Comparison of ENCODE assay signal across 9 cellular contexts in the genomic region with DNA sequence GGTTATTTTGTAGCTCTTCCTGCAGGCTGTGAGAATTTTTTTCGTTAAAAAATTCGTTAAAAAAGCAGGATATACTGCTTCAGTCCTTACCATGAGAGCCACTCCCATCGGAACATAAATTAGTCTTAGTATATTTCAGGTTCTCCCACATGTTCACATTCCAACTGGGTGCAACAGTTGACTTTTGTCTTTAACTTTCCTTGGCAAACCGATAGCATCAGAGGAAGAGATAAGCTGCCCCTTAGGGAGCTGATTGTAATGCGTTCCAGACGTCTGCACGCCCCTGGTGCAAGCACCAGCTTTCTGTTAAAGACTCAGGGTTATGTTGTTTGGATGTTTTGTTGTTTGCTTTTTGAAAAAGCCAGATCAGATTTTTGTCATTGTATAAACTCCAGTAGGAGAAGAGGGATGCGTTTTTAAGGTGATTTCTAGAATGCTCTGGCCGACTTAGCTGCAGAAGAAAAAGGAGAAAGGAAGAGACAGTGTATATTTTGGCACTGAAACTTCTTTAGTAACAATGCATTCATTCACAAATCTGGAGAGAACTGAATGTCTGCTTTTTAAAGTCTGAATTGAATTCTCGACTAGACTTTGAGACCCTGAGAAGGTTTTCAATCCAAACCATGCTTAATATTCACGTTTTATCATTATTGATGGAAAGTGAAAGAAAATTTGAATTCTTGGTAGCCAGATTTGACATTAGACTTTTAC.
DNase-seq lines count a peak whose midpoint lies in the region; ATAC-seq, FAIRE-seq and TF ChIP-seq lines count a peak whose summit lies in the region.
"Had no signal": no experiment of that assay in that cellular context is flagged by ENCODE, and none has a peak within 500 bp of the region (broad histone marks: within the 10 kb centered on the region; RNA-seq: fewer than 3 reads in every experiment).

No MANE protein-coding gene starts in this region.

- no peaks in the 10 kb centered on the region for H4K20me1 ChIP-seq in GM12878 (ENCODE audit: control insufficient read depth, insufficient read depth)

- in situ Hi-C loops in GM12878 (cut with MboI) = no loop called here

- no peak for FAIRE-seq in GM12878 (lab: Jason Lieb, UNC)

- TF ChIP-seq RAD21 in GM12878 (IDR thresholded peaks at IDR 0.05; ENCODE audit: insufficient read depth, low read depth, low read length) = no peak

- POLR2A ChIA-PET in GM12878 (lab: Charles Lee) = interaction anchor here (0.7 to 1.1 kb wide), 2 partner anchors 13 to 16 kb away, joined by 3 read pairs; no protein-coding TSS in a partner anchor

- H3K9ac ChIP-seq in GM12878 (ENCODE audit: control insufficient read depth, insufficient read depth, low read length) (no peak overlapping the region), iPS-18a (ENCODE audit: low read length) (peak overlapping the region; percentile 8)

- no peak for TF ChIP-seq EP300 in GM12878 (IDR thresholded peaks at IDR 0.05; ENCODE audit: borderline replicate concordance in 1 of 2, control insufficient read depth in 1 of 2, low read depth in 2 of 2, low read length in 2 of 2)
- TF ChIP-seq EP300 in stomach (IDR thresholded peaks at IDR 0.05) = no peak

- no peaks in the 10 kb centered on the region for H3K79me2 ChIP-seq in GM12878 (ENCODE audit: control insufficient read depth, insufficient read depth, low read length)

- peaks cover 72% of the 10 kb centered on the region for H3K4me1 Mint-ChIP-seq in HFFc6 (ENCODE audit: low read depth)

- TF ChIP-seq POLR2A in GM12878 (IDR thresholded peaks at IDR 0.05; ENCODE audit: low read depth, low read length) (no peak), stomach (IDR thresholded peaks at IDR 0.05) (no peak)

- CTCF ChIA-PET in GM12878 (lab: Yijun Ruan, JAX) = interaction anchor here (0.6 to 1.2 kb wide), 7 partner anchors 11 to 61 kb away, joined by 3 to 5 read pairs (median 3); no protein-coding TSS in a partner anchor

- H3K4me1 ChIP-seq in GM12878 (ENCODE audit: control insufficient read depth, insufficient read depth, low read length) = peaks cover 8% of the 10 kb centered on the region
- H3K4me1 ChIP-seq in iPS-18a (ENCODE audit: control insufficient read depth, low read depth, low read length) = peaks cover 55% of the 10 kb centered on the region
- peaks cover 16 to 97% (median 61%) of the 10 kb centered on the region in 4 donors for H3K4me1 ChIP-seq in stomach

- SMC1A ChIA-PET in GM12878 (lab: Charles Lee; ENCODE audit: uncharacterized antibody, unreplicated experiment) = interaction anchor here (0.9 to 5.7 kb wide), 12 partner anchors 8 to 137 kb away, joined by 3 to 53 read pairs (median 4); no protein-coding TSS in a partner anchor

- peaks cover 2% of the 10 kb centered on the region for H3K27me3 Mint-ChIP-seq in HFFc6 (ENCODE audit: insufficient read depth)

- H3K27me3 ChIP-seq in GM12878 (replicated peaks in 1 of 2; ENCODE audit: control insufficient read depth in 2 of 2, insufficient read depth in 2 of 2, low read length in 1 of 2) (no peaks in the 10 kb centered on the region), iPS-18a (ENCODE audit: control insufficient read depth, insufficient read depth, low read length) (no peaks in the 10 kb centered on the region), stomach (no peaks in the 10 kb centered on the region)

- no peak for TF ChIP-seq CTCF in HFFc6 (IDR thresholded peaks at IDR 0.05)
- TF ChIP-seq CTCF in GM12878 (IDR thresholded peaks at IDR 0.05 in 2 of 3, conservative IDR thresholded peaks at IDR 0.05 in 1 of 3; ENCODE audit: control insufficient read depth in 2 of 3, extremely low read depth in 1 of 3, insufficient read depth in 1 of 3, low read depth in 3 of 3, low read length in 3 of 3) = no peak
- no peak for TF ChIP-seq CTCF in stomach (IDR thresholded peaks at IDR 0.05)

- peak overlapping the region; percentile 74 for H3K4me3 Mint-ChIP-seq in HFFc6

- H3K9me3 Mint-ChIP-seq in HFFc6 = no peaks in the 10 kb centered on the region
- H3K9me3 Mint-ChIP-seq in activated naive CD4-positive, alpha-beta T cell treated with anti-CD3 and anti-CD28 coated beads, Interleukin-2, amount 50 U/mL, for 72 hours = no peaks in the 10 kb centered on the region

- H3K4me3 ChIP-seq in GM12878 (no peak overlapping the region), iPS-18a (ENCODE audit: low read length) (peak overlapping the region; percentile 13), stomach (peak overlapping the region in 2 of 4 donors; percentile 16 to 34)

- intact Hi-C loops in GM12878 (cut with micrococcal nuclease; ENCODE audit: unreplicated experiment) = no loop called here
- intact Hi-C loops in stomach (cut with DNase I; ENCODE audit: low total_unique reads) = no loop called here

- no peak overlapping the region for H2AFZ ChIP-seq in GM12878 (ENCODE audit: control insufficient read depth, low read depth, low read length)

- RAD21 ChIA-PET in GM12878 (lab: Charles Lee; ENCODE audit: unreplicated experiment) = interaction anchor here (1.0 to 1.5 kb wide), 4 partner anchors 15 to 140 kb away, joined by 3 to 11 read pairs (median 3); no protein-coding TSS in a partner anchor

- H3K36me3 Mint-ChIP-seq in HFFc6 (ENCODE audit: low read depth) = peaks cover 25% of the 10 kb centered on the region
- H3K36me3 Mint-ChIP-seq in activated naive CD4-positive, alpha-beta T cell treated with anti-CD3 and anti-CD28 coated beads, Interleukin-2, amount 50 U/mL, for 72 hours = no peaks in the 10 kb centered on the region

- DNase-seq in HFFc6 (no peak), GM12878 (ENCODE audit: low read depth, low spot score) (no peak), stomach (no peak)
- no peak for DNase-seq in activated naive CD4-positive, alpha-beta T cell treated with anti-CD3 and anti-CD28 coated beads, Interleukin-2, amount 50 U/mL, for 72 hours (ENCODE audit: low spot score in 2 of 2)
- no peak for DNase-seq in stimulated activated CD4-positive, alpha-beta T cell treated with anti-CD3 and anti-CD28 coated beads, Interleukin-12 subunit alpha, Interleukin-12 subunit beta, amount 100 ng/mL, for 4 hours
- no peak for DNase-seq in NK-92 treated with Interleukin-12 subunit alpha and Interleukin-12 subunit beta, amount 100 ng/mL, for 24 hours (lab: John Stamatoyannopoulos, UW)
- DNase-seq: activated gamma-delta T cell had no signal

- peak overlapping the region; percentile 83 for H3K27ac Mint-ChIP-seq in HFFc6
- H3K27ac Mint-ChIP-seq in activated naive CD4-positive, alpha-beta T cell treated with anti-CD3 and anti-CD28 coated beads, Interleukin-2, amount 50 U/mL, for 72 hours = no peak overlapping the region

- no peak overlapping the region for H3K27ac ChIP-seq in GM12878 (ENCODE audit: control insufficient read depth, insufficient read depth)
- H3K27ac ChIP-seq in iPS-18a (ENCODE audit: low read length) = no peak overlapping the region
- peak overlapping the region in 4 of 5 donors; percentile 71 to 96 (median 76) for H3K27ac ChIP-seq in stomach

- no peak overlapping the region for H3K4me2 ChIP-seq in GM12878 (ENCODE audit: control insufficient read depth, insufficient read depth)

- 45% methylated on average over 11 of the region's 11 CpGs for WGBS in GM12878 (ENCODE audit: insufficient coverage, insufficient replicate concordance, low lambda C conversion rate, missing lambda C conversion rate)
- WGBS in stomach, 5 donors = 10 to 17% (median 11%) methylated on average over 11 of the region's 11 CpGs

- H3K9me3 ChIP-seq in GM12878 (replicated peaks; ENCODE audit: control insufficient read depth, insufficient read depth, low read length) (no peaks in the 10 kb centered on the region), iPS-18a (ENCODE audit: control insufficient read depth, low read depth, low read length) (no peaks in the 10 kb centered on the region), stomach (no peaks in the 10 kb centered on the region)

- H3K36me3 ChIP-seq in GM12878 (ENCODE audit: control insufficient read depth in 2 of 2, insufficient read depth in 2 of 2, low read length in 1 of 2) (no peaks in the 10 kb centered on the region), iPS-18a (ENCODE audit: control insufficient read depth, low read depth, low read length) (no peaks in the 10 kb centered on the region), stomach (peaks cover 0 to 5% (median 0%) of the 10 kb centered on the region in 4 donors)

- ATAC-seq in GM12878 (no peak), GM21360 (IDR thresholded peaks at IDR 0.05; ENCODE audit: unreplicated experiment) (no peak)
- no peak for ATAC-seq in activated naive CD4-positive, alpha-beta T cell treated with anti-CD3 and anti-CD28 coated beads, Interleukin-2, amount 50 U/mL, for 72 hours

- BruUV-seq in GM12878 (replicated peaks; lab: Mats Ljungman, UMichigan) = no TSS peak

TF ChIP-seq in GM12878, 131 proteins besides CTCF, POLR2A, EP300 and RAD21:
- TF ChIP-seq, protein P1, sequence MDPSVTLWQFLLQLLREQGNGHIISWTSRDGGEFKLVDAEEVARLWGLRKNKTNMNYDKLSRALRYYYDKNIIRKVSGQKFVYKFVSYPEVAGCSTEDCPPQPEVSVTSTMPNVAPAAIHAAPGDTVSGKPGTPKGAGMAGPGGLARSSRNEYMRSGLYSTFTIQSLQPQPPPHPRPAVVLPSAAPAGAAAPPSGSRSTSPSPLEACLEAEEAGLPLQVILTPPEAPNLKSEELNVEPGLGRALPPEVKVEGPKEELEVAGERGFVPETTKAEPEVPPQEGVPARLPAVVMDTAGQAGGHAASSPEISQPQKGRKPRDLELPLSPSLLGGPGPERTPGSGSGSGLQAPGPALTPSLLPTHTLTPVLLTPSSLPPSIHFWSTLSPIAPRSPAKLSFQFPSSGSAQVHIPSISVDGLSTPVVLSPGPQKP (IDR thresholded peaks at IDR 0.05; ENCODE audit: low read depth, low read length) = no peak
- TF ChIP-seq MLLT1 (IDR thresholded peaks at IDR 0.05) = peak; percentile 51; the same call in 1 of the 2 replicates

Comparison
In these comparisons a context has a peak if more than half of its experiments do, and no peak if none do; other contexts are left out.
1. H3K27ac ChIP-seq: peak in stomach (4 of 5); none in GM12878 (single experiment) and iPS-18a (single experiment).